Comparison of ENCODE assay signal across 9 cellular contexts in genomic region chr2:220005362-220005761, GRCh38.
"Had no signal": no experiment of that assay in that cellular context is flagged by ENCODE, and none has a peak within 500 bp of the region (broad histone marks: within the 10 kb centered on the region; RNA-seq: fewer than 3 reads in every experiment).

No MANE protein-coding gene starts in this region.

- H3K4me3 Mint-ChIP-seq: GM23338, H9 had no signal

- H3K27ac Mint-ChIP-seq: GM23338, H9 had no signal

- H3K4me1 Mint-ChIP-seq: GM23338 had no signal

- FAIRE-seq: H1, H54, HepG2, K562 had no signal

- DNase-seq: H9, HCEC 1CT, KG1 had no signal

- H3K9me3 Mint-ChIP-seq: GM23338, H9 had no signal

- H2AFZ ChIP-seq: GM23338 had no signal

- ATAC-seq: GM23338, HepG2, K562 had no signal

- H3K27ac ChIP-seq: HL-60 had no signal

- H3K4me3 ChIP-seq: GM23338, K562 had no signal

- H3K4me2 ChIP-seq: GM23338 had no signal
